Comparison of ENCODE assay signal across 1 cellular context in the genomic region with DNA sequence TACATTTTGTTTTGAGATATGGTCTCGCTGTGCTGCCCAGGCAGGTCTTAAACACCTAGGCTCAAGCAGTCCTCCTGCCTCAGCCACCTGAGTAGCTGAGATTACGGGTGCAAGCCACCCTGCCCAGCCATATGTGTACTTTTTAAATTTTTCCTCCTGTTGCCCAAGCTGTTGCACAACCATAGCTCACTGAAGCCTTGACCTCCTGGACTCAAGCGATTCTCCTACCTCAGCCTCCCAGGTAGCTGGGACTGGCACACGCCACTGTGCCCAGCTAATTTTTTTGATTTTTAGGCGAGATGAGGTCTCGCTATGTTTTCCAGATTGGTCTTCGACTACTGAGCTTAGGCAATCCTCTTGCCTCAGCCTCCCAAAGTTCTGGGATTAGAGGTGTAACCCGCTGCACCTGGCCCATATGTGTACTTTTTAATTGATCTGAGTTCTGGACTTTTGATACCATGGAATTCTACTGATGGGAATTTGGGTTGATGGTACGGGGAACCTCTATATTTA.
TF ChIP-seq lines count a peak whose summit lies in the region.

No MANE protein-coding gene starts in this region.

TF ChIP-seq in HepG2, 621 proteins besides CTCF, POLR2A, EP300 and RAD21 (continued from another document and continues in another):
- TF ChIP-seq, protein P1, sequence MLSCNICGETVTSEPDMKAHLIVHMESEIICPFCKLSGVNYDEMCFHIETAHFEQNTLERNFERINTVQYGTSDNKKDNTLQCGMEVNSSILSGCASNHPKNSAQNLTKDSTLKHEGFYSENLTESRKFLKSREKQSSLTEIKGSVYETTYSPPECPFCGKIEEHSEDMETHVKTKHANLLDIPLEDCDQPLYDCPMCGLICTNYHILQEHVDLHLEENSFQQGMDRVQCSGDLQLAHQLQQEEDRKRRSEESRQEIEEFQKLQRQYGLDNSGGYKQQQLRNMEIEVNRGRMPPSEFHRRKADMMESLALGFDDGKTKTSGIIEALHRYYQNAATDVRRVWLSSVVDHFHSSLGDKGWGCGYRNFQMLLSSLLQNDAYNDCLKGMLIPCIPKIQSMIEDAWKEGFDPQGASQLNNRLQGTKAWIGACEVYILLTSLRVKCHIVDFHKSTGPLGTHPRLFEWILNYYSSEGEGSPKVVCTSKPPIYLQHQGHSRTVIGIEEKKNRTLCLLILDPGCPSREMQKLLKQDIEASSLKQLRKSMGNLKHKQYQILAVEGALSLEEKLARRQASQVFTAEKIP (CRISPR knock-in tag; IDR thresholded peaks at IDR 0.05; ENCODE audit: borderline replicate concordance), result no peak
- TF ChIP-seq ZNF44 (CRISPR knock-in tag; IDR thresholded peaks at IDR 0.05) (peak; percentile 80; the same call in 1 of the 2 replicates), ZNF296 (CRISPR knock-in tag; conservative IDR thresholded peaks at IDR 0.05) (no peak), ZNF253 (CRISPR knock-in tag; IDR thresholded peaks at IDR 0.05; ENCODE audit: borderline replicate concordance) (no peak), ATF7-NPFF (CRISPR knock-in tag; IDR thresholded peaks at IDR 0.05; ENCODE audit: low read depth) (no peak; the same call in 1 of the 2 replicates), TCF7 (IDR thresholded peaks at IDR 0.05; ENCODE audit: low read depth) (no peak), ASH2L (IDR thresholded peaks at IDR 0.05; ENCODE audit: insufficient read length, low read depth, low read length) (peak; percentile 90), NBN (conservative IDR thresholded peaks at IDR 0.05) (no peak), ZNF7 (CRISPR knock-in tag; IDR thresholded peaks at IDR 0.05) (peak; percentile 24; the same call in 1 of the 2 replicates), KLF15 (CRISPR knock-in tag; IDR thresholded peaks at IDR 0.05; ENCODE audit: borderline replicate concordance) (no peak), HNRNPL (IDR thresholded peaks at IDR 0.05; ENCODE audit: low read depth, low read length) (peak; percentile 72; the same call in 1 of the 2 replicates), ZNF883 (CRISPR knock-in tag; IDR thresholded peaks at IDR 0.05; ENCODE audit: not compliant biosample characterization) (peak; percentile 59), MTF1 (CRISPR knock-in tag; IDR thresholded peaks at IDR 0.05) (no peak), MXI1 (IDR thresholded peaks at IDR 0.05; ENCODE audit: borderline replicate concordance, low read depth, low read length) (peak; percentile 29; the same call in 1 of the 3 replicates), HOXA3 (CRISPR knock-in tag; IDR thresholded peaks at IDR 0.05) (peak; percentile 96), RBAK (CRISPR knock-in tag; IDR thresholded peaks at IDR 0.05) (no peak), ZNF570 (CRISPR knock-in tag; IDR thresholded peaks at IDR 0.05; ENCODE audit: borderline replicate concordance) (no peak), HNF4A (CRISPR knock-in tag; IDR thresholded peaks at IDR 0.05) (peak; percentile 99), HMG20A (CRISPR knock-in tag; IDR thresholded peaks at IDR 0.05; ENCODE audit: borderline replicate concordance) (peak; percentile 94), BRD4 (CRISPR knock-in tag; IDR thresholded peaks at IDR 0.05) (0 out of 2 replicates have a peak, but pooled peaks have one; percentile 82), ZNF451 (CRISPR knock-in tag; IDR thresholded peaks at IDR 0.05) (no peak), KLF11 (CRISPR knock-in tag; IDR thresholded peaks at IDR 0.05) (peak; percentile 27; the same call in 1 of the 2 replicates), KLF12 (CRISPR knock-in tag; IDR thresholded peaks at IDR 0.05; ENCODE audit: borderline replicate concordance) (0 out of 2 replicates have a peak, but pooled peaks have one; percentile 77), ATF1 (CRISPR knock-in tag; IDR thresholded peaks at IDR 0.05) (peak; percentile 72), ZSCAN29 (CRISPR knock-in tag; conservative IDR thresholded peaks at IDR 0.05) (peak; percentile 85; the same call in 1 of the 2 replicates), ZFY (CRISPR knock-in tag; IDR thresholded peaks at IDR 0.05) (0 out of 2 replicates have a peak, but pooled peaks have one; percentile 32), SETDB1 (CRISPR knock-in tag; IDR thresholded peaks at IDR 0.05; ENCODE audit: borderline replicate concordance) (no peak), HOXA9 (CRISPR knock-in tag; IDR thresholded peaks at IDR 0.05; ENCODE audit: borderline replicate concordance) (no peak), ZZZ3 (CRISPR knock-in tag; IDR thresholded peaks at IDR 0.05; ENCODE audit: borderline replicate concordance) (0 out of 2 replicates have a peak, but pooled peaks have one; percentile 70), ZNF605 (CRISPR knock-in tag; IDR thresholded peaks at IDR 0.05) (peak; percentile 95), EED (CRISPR knock-in tag; IDR thresholded peaks at IDR 0.05) (no peak), MEF2D (CRISPR knock-in tag; IDR thresholded peaks at IDR 0.05) (peak; percentile 78; the same call in 1 of the 2 replicates), SP2 (CRISPR knock-in tag; IDR thresholded peaks at IDR 0.05) (no peak), STAG1 (CRISPR knock-in tag; IDR thresholded peaks at IDR 0.05) (peak; percentile 45), ZNF274 (CRISPR knock-in tag; IDR thresholded peaks at IDR 0.05) (peak; percentile 67; the same call in 1 of the 2 replicates), TAF1 (CRISPR knock-in tag; IDR thresholded peaks at IDR 0.05) (no peak), ZNF24 (IDR thresholded peaks at IDR 0.05) (no peak), KDM3A (CRISPR knock-in tag; IDR thresholded peaks at IDR 0.05; ENCODE audit: low read depth) (peak; percentile 96), ZNF629 (CRISPR knock-in tag; conservative IDR thresholded peaks at IDR 0.05) (peak; percentile 80), ZNF567 (CRISPR knock-in tag; IDR thresholded peaks at IDR 0.05; ENCODE audit: borderline replicate concordance) (peak; percentile 82; the same call in 1 of the 2 replicates), ZNF577 (CRISPR knock-in tag; IDR thresholded peaks at IDR 0.05; ENCODE audit: borderline replicate concordance, low read depth) (no peak)
- TF ChIP-seq, protein P2, sequence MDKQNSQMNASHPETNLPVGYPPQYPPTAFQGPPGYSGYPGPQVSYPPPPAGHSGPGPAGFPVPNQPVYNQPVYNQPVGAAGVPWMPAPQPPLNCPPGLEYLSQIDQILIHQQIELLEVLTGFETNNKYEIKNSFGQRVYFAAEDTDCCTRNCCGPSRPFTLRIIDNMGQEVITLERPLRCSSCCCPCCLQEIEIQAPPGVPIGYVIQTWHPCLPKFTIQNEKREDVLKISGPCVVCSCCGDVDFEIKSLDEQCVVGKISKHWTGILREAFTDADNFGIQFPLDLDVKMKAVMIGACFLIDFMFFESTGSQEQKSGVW (CRISPR knock-in tag; IDR thresholded peaks at IDR 0.05; ENCODE audit: borderline replicate concordance), result no peak
- TF ChIP-seq, protein P3, sequence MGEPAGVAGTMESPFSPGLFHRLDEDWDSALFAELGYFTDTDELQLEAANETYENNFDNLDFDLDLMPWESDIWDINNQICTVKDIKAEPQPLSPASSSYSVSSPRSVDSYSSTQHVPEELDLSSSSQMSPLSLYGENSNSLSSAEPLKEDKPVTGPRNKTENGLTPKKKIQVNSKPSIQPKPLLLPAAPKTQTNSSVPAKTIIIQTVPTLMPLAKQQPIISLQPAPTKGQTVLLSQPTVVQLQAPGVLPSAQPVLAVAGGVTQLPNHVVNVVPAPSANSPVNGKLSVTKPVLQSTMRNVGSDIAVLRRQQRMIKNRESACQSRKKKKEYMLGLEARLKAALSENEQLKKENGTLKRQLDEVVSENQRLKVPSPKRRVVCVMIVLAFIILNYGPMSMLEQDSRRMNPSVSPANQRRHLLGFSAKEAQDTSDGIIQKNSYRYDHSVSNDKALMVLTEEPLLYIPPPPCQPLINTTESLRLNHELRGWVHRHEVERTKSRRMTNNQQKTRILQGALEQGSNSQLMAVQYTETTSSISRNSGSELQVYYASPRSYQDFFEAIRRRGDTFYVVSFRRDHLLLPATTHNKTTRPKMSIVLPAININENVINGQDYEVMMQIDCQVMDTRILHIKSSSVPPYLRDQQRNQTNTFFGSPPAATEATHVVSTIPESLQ (CRISPR knock-in tag; conservative IDR thresholded peaks at IDR 0.05), result no peak
- TF ChIP-seq, protein P4, sequence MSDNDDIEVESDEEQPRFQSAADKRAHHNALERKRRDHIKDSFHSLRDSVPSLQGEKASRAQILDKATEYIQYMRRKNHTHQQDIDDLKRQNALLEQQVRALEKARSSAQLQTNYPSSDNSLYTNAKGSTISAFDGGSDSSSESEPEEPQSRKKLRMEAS (IDR thresholded peaks at IDR 0.05), result peak; percentile 76
- TF ChIP-seq, protein P5, sequence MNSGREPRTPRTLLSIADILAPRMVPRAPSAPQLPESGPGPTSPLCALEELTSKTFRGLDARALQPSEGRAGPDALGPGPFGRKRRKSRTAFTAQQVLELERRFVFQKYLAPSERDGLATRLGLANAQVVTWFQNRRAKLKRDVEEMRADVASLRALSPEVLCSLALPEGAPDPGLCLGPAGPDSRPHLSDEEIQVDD (CRISPR knock-in tag; IDR thresholded peaks at IDR 0.05; ENCODE audit: borderline replicate concordance), result peak; percentile 41; the same call in 1 of the 2 replicates
- TF ChIP-seq, protein P6, sequence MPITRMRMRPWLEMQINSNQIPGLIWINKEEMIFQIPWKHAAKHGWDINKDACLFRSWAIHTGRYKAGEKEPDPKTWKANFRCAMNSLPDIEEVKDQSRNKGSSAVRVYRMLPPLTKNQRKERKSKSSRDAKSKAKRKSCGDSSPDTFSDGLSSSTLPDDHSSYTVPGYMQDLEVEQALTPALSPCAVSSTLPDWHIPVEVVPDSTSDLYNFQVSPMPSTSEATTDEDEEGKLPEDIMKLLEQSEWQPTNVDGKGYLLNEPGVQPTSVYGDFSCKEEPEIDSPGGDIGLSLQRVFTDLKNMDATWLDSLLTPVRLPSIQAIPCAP (CRISPR knock-in tag; IDR thresholded peaks at IDR 0.05; ENCODE audit: low read depth), result peak; percentile 76; the same call in 1 of the 2 replicates
- TF ChIP-seq, protein P7, sequence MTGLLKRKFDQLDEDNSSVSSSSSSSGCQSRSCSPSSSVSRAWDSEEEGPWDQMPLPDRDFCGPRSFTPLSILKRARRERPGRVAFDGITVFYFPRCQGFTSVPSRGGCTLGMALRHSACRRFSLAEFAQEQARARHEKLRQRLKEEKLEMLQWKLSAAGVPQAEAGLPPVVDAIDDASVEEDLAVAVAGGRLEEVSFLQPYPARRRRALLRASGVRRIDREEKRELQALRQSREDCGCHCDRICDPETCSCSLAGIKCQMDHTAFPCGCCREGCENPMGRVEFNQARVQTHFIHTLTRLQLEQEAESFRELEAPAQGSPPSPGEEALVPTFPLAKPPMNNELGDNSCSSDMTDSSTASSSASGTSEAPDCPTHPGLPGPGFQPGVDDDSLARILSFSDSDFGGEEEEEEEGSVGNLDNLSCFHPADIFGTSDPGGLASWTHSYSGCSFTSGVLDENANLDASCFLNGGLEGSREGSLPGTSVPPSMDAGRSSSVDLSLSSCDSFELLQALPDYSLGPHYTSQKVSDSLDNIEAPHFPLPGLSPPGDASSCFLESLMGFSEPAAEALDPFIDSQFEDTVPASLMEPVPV (CRISPR knock-in tag; IDR thresholded peaks at IDR 0.05), result no peak
- TF ChIP-seq, protein P8, sequence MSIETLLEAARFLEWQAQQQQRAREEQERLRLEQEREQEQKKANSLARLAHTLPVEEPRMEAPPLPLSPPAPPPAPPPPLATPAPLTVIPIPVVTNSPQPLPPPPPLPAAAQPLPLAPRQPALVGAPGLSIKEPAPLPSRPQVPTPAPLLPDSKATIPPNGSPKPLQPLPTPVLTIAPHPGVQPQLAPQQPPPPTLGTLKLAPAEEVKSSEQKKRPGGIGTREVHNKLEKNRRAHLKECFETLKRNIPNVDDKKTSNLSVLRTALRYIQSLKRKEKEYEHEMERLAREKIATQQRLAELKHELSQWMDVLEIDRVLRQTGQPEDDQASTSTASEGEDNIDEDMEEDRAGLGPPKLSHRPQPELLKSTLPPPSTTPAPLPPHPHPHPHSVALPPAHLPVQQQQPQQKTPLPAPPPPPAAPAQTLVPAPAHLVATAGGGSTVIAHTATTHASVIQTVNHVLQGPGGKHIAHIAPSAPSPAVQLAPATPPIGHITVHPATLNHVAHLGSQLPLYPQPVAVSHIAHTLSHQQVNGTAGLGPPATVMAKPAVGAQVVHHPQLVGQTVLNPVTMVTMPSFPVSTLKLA (IDR thresholded peaks at IDR 0.05), result no peak
- TF ChIP-seq, protein P9, sequence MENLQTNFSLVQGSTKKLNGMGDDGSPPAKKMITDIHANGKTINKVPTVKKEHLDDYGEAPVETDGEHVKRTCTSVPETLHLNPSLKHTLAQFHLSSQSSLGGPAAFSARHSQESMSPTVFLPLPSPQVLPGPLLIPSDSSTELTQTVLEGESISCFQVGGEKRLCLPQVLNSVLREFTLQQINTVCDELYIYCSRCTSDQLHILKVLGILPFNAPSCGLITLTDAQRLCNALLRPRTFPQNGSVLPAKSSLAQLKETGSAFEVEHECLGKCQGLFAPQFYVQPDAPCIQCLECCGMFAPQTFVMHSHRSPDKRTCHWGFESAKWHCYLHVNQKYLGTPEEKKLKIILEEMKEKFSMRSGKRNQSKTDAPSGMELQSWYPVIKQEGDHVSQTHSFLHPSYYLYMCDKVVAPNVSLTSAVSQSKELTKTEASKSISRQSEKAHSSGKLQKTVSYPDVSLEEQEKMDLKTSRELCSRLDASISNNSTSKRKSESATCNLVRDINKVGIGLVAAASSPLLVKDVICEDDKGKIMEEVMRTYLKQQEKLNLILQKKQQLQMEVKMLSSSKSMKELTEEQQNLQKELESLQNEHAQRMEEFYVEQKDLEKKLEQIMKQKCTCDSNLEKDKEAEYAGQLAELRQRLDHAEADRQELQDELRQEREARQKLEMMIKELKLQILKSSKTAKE (CRISPR knock-in tag; IDR thresholded peaks at IDR 0.05; ENCODE audit: borderline replicate concordance), result peak; percentile 51; the same call in 1 of the 2 replicates
- TF ChIP-seq, protein P10, sequence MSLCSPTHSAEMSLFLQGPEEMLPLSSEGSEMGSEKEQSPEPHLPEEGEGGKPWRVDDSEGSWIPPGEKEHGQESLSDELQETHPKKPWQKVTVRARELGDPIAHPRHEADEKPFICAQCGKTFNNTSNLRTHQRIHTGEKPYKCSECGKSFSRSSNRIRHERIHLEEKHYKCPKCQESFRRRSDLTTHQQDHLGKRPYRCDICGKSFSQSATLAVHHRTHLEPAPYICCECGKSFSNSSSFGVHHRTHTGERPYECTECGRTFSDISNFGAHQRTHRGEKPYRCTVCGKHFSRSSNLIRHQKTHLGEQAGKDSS (CRISPR knock-in tag; IDR thresholded peaks at IDR 0.05; ENCODE audit: borderline replicate concordance, low read depth), result peak; percentile 38; the same call in 1 of the 2 replicates
- TF ChIP-seq, protein P11, sequence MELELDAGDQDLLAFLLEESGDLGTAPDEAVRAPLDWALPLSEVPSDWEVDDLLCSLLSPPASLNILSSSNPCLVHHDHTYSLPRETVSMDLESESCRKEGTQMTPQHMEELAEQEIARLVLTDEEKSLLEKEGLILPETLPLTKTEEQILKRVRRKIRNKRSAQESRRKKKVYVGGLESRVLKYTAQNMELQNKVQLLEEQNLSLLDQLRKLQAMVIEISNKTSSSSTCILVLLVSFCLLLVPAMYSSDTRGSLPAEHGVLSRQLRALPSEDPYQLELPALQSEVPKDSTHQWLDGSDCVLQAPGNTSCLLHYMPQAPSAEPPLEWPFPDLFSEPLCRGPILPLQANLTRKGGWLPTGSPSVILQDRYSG (CRISPR knock-in tag; IDR thresholded peaks at IDR 0.05), result no peak
- TF ChIP-seq, protein P12, sequence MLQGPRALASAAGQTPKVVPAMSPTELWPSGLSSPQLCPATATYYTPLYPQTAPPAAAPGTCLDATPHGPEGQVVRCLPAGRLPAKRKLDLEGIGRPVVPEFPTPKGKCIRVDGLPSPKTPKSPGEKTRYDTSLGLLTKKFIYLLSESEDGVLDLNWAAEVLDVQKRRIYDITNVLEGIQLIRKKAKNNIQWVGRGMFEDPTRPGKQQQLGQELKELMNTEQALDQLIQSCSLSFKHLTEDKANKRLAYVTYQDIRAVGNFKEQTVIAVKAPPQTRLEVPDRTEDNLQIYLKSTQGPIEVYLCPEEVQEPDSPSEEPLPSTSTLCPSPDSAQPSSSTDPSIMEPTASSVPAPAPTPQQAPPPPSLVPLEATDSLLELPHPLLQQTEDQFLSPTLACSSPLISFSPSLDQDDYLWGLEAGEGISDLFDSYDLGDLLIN (CRISPR knock-in tag; IDR thresholded peaks at IDR 0.05; ENCODE audit: borderline replicate concordance), result peak; percentile 88; the same call in 1 of the 2 replicates
